14 cellular contexts compared by ENCODE assay signal in the genomic region with DNA sequence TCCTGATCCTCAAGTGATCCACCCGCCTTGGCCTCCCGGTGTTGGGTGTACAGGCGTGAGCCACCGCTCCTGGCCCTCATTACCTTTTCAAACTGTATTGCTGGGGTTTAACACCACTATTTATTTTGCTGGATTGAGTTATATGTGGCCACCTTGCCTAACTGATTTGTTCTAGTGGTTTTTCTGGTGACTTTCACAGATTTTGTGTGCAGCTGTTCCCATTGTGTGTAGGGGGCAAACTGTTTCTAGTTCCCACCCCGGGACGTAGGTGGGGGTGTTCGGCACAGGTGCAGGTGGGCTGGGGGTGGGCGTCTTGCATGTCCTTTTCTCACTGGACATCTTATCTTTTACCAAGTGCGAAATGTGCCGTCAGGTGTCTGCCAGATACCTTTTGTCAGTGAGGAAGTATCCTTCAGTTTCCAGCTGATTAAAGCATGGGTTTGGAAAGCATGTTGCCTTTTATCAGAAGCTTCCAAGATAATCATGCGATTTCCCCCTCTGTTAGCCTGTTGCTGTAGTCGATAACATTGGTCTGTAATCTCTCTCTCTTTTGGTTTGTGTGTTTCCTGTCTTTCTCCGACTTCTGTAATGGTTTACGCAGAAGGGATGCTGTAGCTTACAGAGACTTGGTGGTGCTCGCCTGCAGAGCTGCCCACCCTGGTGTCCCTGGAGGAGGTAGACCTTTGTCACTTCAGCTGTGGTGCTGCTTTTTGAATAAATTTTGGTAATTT.
"Had no signal": no experiment of that assay in that cellular context is flagged by ENCODE, and none has a peak within 500 bp of the region (broad histone marks: within the 10 kb centered on the region; RNA-seq: fewer than 3 reads in every experiment).

No MANE protein-coding gene starts in this region.

- H3K4me1 Mint-ChIP-seq: neural crest cell; stimulated activated naive B cell treated with anti-CD40 and anti-IgM and Interleukin-4, amounts not matched to agents 10 μg/mL and 1 μg/mL and 100 μg/mL, for 72 hours had no signal

- DNase-seq: aorta; colonic mucosa; kidney; mammary epithelial cell; retina; spleen; stimulated activated CD4-positive, alpha-beta T cell treated with anti-CD3 and anti-CD28 coated beads, Interleukin-4, amount 100 ng/mL, for 4 hours; stimulated activated naive B cell treated with anti-CD40 and anti-IgM and Interleukin-4, amounts not matched to agents 10 μg/mL and 1 μg/mL and 100 μg/mL, for 72 hours; upper lobe of right lung had no signal

- H3K4me3 Mint-ChIP-seq: central memory CD8-positive, alpha-beta T cell; neural crest cell; stimulated activated naive B cell treated with anti-CD40 and anti-IgM and Interleukin-4, amounts not matched to agents 10 μg/mL and 1 μg/mL and 100 μg/mL, for 72 hours had no signal

- H3K9me3 ChIP-seq: colonic mucosa, spleen, thoracic aorta, upper lobe of right lung had no signal

- H3K27ac Mint-ChIP-seq: stimulated activated naive B cell treated with anti-CD40 and anti-IgM and Interleukin-4, amounts not matched to agents 10 μg/mL and 1 μg/mL and 100 μg/mL, for 72 hours had no signal

- H3K27me3 Mint-ChIP-seq: central memory CD8-positive, alpha-beta T cell; stimulated activated naive B cell treated with anti-CD40 and anti-IgM and Interleukin-4, amounts not matched to agents 10 μg/mL and 1 μg/mL and 100 μg/mL, for 72 hours had no signal

- H3K36me3 ChIP-seq: colonic mucosa had no signal

- H3K9me3 Mint-ChIP-seq: central memory CD8-positive, alpha-beta T cell; neural crest cell; stimulated activated naive B cell treated with anti-CD40 and anti-IgM and Interleukin-4, amounts not matched to agents 10 μg/mL and 1 μg/mL and 100 μg/mL, for 72 hours had no signal

- H3K4me3 ChIP-seq: colonic mucosa, spleen, thoracic aorta, upper lobe of right lung had no signal

- H3K27ac ChIP-seq: colonic mucosa, spleen, thoracic aorta, upper lobe of right lung had no signal

- ATAC-seq: activated CD4-positive, CD25-positive, alpha-beta regulatory T cell treated with anti-CD3 and anti-CD28 coated beads, Interleukin-2, amount 50 U/mL, for 24 hours; left lobe of liver; stimulated activated naive B cell treated with anti-CD40 and anti-IgM and Interleukin-4, amounts not matched to agents 10 μg/mL and 1 μg/mL and 100 μg/mL, for 72 hours; upper lobe of right lung had no signal

- H3K4me1 ChIP-seq: colonic mucosa, upper lobe of right lung had no signal
